16 cellular contexts compared by ENCODE assay signal in the genomic region with DNA sequence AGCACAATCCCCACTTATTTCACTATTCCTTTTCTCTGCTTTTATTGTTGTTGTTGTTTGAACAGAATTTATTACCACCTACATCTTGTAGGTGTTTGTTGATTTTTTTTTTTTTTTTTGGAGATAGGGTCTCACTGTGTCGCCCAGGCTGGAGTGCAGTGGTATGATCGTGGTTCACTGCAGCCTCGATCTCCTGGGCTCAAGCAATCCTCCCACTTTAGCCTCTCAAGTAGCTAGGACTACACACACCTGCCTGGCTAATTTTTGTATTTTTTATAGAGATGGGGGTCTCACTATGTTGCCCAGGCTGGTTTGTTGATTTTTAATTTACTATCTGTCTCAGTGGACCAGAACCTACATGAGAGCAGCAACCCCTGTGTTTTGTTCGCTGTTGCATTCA.
"Had no signal": no experiment of that assay in that cellular context is flagged by ENCODE, and none has a peak within 500 bp of the region (broad histone marks: within the 10 kb centered on the region; RNA-seq: fewer than 3 reads in every experiment).

No MANE protein-coding gene starts in this region.

- H3K27ac ChIP-seq: gastrocnemius medialis, heart right ventricle, lower lobe of right lung, neutrophil, parathyroid adenoma, tibial nerve, uterus had no signal

- H3K9ac ChIP-seq: parathyroid adenoma had no signal

- H3K79me2 ChIP-seq: parathyroid adenoma had no signal

- H3K4me3 ChIP-seq: gastrocnemius medialis, heart right ventricle, lower lobe of right lung, tibial nerve, uterus had no signal

- DNase-seq: activated CD4-positive, alpha-beta T cell treated with anti-CD3 and anti-CD28 coated beads, Interleukin-2, amount 50 U/mL, for 48 hours; activated effector memory CD4-positive, alpha-beta T cell treated with Interleukin-2 at 50 U/mL for 16 hours; anterior cingulate cortex; heart right ventricle; left cardiac atrium; lower lobe of right lung; midbrain; stimulated activated CD4-positive, alpha-beta T cell treated with anti-CD3 and anti-CD28 coated beads, Interleukin-12 subunit alpha, Interleukin-12 subunit beta, amount 100 ng/mL, for 4 hours; stimulated activated CD4-positive, alpha-beta T cell treated with anti-CD3 and anti-CD28 coated beads, Interleukin-2, amount 100 ng/mL, for 24 hours; uterus had no signal

- H3K9me3 ChIP-seq: gastrocnemius medialis, heart right ventricle, lower lobe of right lung, neutrophil, uterus had no signal

- H3K9me3 Mint-ChIP-seq: activated naive CD4-positive, alpha-beta T cell treated with anti-CD3 and anti-CD28 coated beads, Interleukin-2, amount 50 U/mL, for 72 hours; dendritic cell treated with granulocyte-macrophage colony-stimulating factor and Interleukin-4, amounts not matched to agents 40 ng/mL and 50 ng/mL, for 4 days had no signal

- H3K27ac Mint-ChIP-seq: dendritic cell treated with granulocyte-macrophage colony-stimulating factor and Interleukin-4, amounts not matched to agents 40 ng/mL and 50 ng/mL, for 4 days had no signal

- ATAC-seq: heart right ventricle, left cardiac atrium, lower lobe of right lung had no signal

- H3K27me3 ChIP-seq: heart right ventricle, tibial nerve, uterus had no signal

- H3K36me3 ChIP-seq: uterus had no signal

- H2AFZ ChIP-seq: parathyroid adenoma had no signal

- H3K4me3 Mint-ChIP-seq: dendritic cell treated with granulocyte-macrophage colony-stimulating factor and Interleukin-4, amounts not matched to agents 40 ng/mL and 50 ng/mL, for 4 days had no signal
